In genomic region chr6:42898891-42899361, GRCh38 we compare ENCODE assay signal across 8 cellular contexts. TPM values are rescaled to one million over a fixed set of nuclear protein-coding genes. Genes with fewer than 3 reads are reported as not detected.
DNase-seq lines count a peak whose midpoint lies in the region; ATAC-seq and TF ChIP-seq lines count a peak whose summit lies in the region.

No MANE protein-coding gene starts in this region.

- H3K36me3 ChIP-seq in WERI-Rb-1 (no peaks in the 10 kb centered on the region), lower lobe of right lung (no peaks in the 10 kb centered on the region)

- intact Hi-C loops in Right ventricle myocardium inferior (cut with DNase I) (loop anchor here (5.0 kb wide), 1 partner anchor 172 kb away; no protein-coding TSS in a partner anchor), cardiac septum (cut with DNase I) (no loop called here), lower lobe of right lung (cut with DNase I) (no loop called here)

- H3K4me3 ChIP-seq in WERI-Rb-1 (ENCODE audit: low read depth, low read length) (no peak overlapping the region; the same call in 1 of the 2 replicates), lower lobe of right lung (no peak overlapping the region)

- H3K9me3 ChIP-seq in WERI-Rb-1 (ENCODE audit: severe bottlenecking) = no peaks in the 10 kb centered on the region
- no peaks in the 10 kb centered on the region for H3K9me3 ChIP-seq in lower lobe of right lung

- H3K4me1 ChIP-seq in lower lobe of right lung = peaks cover 17% of the 10 kb centered on the region

- TF ChIP-seq CTCF in WERI-Rb-1 (IDR thresholded peaks at IDR 0.05; ENCODE audit: low read depth, low read length) = peak; percentile 64
- peak; percentile 84 for TF ChIP-seq CTCF in lower lobe of right lung (IDR thresholded peaks at IDR 0.05)

- peak; percentile 79 for DNase-seq in Right ventricle myocardium inferior (ENCODE audit: missing footprints)
- no peak for DNase-seq in cardiac septum (ENCODE audit: low spot score)
- DNase-seq in NCI-H345 (lab: John Stamatoyannopoulos, UW) = peak; percentile 85
- peak; percentile 85 for DNase-seq in WERI-Rb-1
- DNase-seq in central memory CD4-positive, alpha-beta T cell = peak; percentile 59
- DNase-seq in lower lobe of right lung = peak; percentile 63
- peak; percentile 58 for DNase-seq in stimulated activated CD8-positive, alpha-beta memory T cell treated with anti-CD3 and anti-CD28 coated beads, Interleukin-15, amount 100 ng/mL, for 1 hour (ENCODE audit: low read depth)

- H3K27me3 ChIP-seq in WERI-Rb-1 (ENCODE audit: insufficient read depth, low read depth, severe bottlenecking) = no peaks in the 10 kb centered on the region
- H3K27me3 ChIP-seq in lower lobe of right lung (ENCODE audit: low read depth) = no peaks in the 10 kb centered on the region

- no peak for ATAC-seq in Right ventricle myocardium inferior
- ATAC-seq in lower lobe of right lung = no peak
- ATAC-seq in HG02623 (IDR thresholded peaks at IDR 0.05; ENCODE audit: unreplicated experiment) = no peak

- H3K27ac ChIP-seq in WERI-Rb-1 (no peak overlapping the region), lower lobe of right lung (no peak overlapping the region)

RNA-seq across cellular contexts. Expression of gene PTCRA, which starts 16.9 kb away (rescaled TPM):
- total RNA-seq in Right ventricle myocardium inferior = not detected
- not detected for total RNA-seq in cardiac septum
- 9.8 TPM for total RNA-seq in lower lobe of right lung

RNA-seq across cellular contexts. Expression of gene RPL7L1, which starts 19.5 kb away (rescaled TPM):
- 44.5 TPM for total RNA-seq in Right ventricle myocardium inferior
- 46.9 TPM for total RNA-seq in cardiac septum
- 64.5 TPM for total RNA-seq in lower lobe of right lung

RNA-seq across cellular contexts. Expression of gene CNPY3, which starts 30.4 kb away (rescaled TPM):
- total RNA-seq in Right ventricle myocardium inferior (22.9 TPM), cardiac septum (19.8 TPM), lower lobe of right lung (84.0 TPM)

Comparison
In these comparisons a context has a peak if more than half of its experiments do, and no peak if none do; other contexts are left out.
1. RNA of gene PTCRA, which starts 16.9 kb away (total RNA-seq): 9.8 TPM in lower lobe of right lung (single experiment); not detected in Right ventricle myocardium inferior (single experiment) and not detected in cardiac septum (single experiment); every median in the first group is over 10 times any median in the second.